19 cellular contexts compared by ENCODE assay signal in the genomic region with DNA sequence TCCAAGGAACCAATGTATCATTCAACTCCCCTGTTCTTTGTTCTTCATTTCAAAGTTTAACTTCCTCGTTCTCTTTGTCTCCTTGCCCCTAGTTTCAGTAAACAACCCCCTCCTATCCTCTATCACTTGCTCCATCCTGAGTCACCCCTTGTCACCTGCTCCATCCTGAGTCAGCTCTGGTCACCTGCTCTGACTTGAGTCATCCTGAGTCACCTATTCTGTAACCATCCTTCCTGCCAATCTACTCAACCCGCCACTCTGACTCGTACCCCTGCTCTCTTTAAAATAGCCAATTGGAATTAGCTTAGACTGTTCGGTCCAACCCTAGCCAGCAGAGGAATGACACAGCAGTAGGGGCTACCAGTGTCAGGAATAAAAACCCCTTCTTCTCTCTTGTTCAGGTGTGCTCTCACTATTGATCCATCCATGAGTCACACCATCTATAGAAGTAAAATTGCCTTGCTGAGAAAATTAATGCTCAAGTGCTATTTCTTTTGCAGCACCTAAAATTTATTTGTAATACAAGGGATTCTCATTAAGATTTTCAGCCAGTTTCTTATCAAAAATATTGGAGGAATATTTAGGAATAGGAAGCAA.
"Had no signal": no experiment of that assay in that cellular context is flagged by ENCODE, and none has a peak within 500 bp of the region (broad histone marks: within the 10 kb centered on the region; RNA-seq: fewer than 3 reads in every experiment).

No MANE protein-coding gene starts in this region.

- DNase-seq: activated CD4-positive, alpha-beta T cell treated with anti-CD3 and anti-CD28 coated beads for 4 hours; activated CD8-positive, alpha-beta memory T cell treated with anti-CD3 and anti-CD28 coated beads, Interleukin-2, amount 50 U/mL, for 4 hours; activated effector memory CD4-positive, alpha-beta T cell treated with Interleukin-2 at 50 U/mL for 16 hours; activated T-cell treated with anti-CD3 and anti-CD28 coated beads, Interleukin-2, amount 50 U/mL, for 4 hours; effector memory CD4-positive, alpha-beta T cell; foreskin fibroblast; hippocampal formation; lower lobe of right lung; stimulated activated naive CD8-positive, alpha-beta T cell treated with anti-CD3 and anti-CD28 coated beads, Interleukin-15, Interleukin-2, amounts not matched to agents 100 U/mL and 50 U/mL, for 24 hours; substantia nigra; SW 1271; tibial artery had no signal

- H3K4me3 Mint-ChIP-seq: activated naive CD4-positive, alpha-beta T cell treated with anti-CD3 and anti-CD28 coated beads, Interleukin-2, amount 50 U/mL, for 24 hours; activated T-cell treated with anti-CD3 and anti-CD28 coated beads, Interleukin-2, amount 50 U/mL, for 4 hours; dendritic cell treated with granulocyte-macrophage colony-stimulating factor and Interleukin-4, amounts not matched to agents 40 ng/mL and 50 ng/mL, for 4 days; T-helper 2 cell treated with Interferon-gamma antibody and Interleukin-4, amounts not matched to agents 5 μg/mL and 100 μg/mL, for 36 hours had no signal

- H3K4me1 ChIP-seq: lower lobe of right lung, prostate gland, right atrium auricular region, tibial artery had no signal

- H3K36me3 ChIP-seq: lower lobe of right lung, prostate gland, right atrium auricular region, tibial artery had no signal

- H3K9me3 ChIP-seq: lower lobe of right lung, prostate gland had no signal

- ATAC-seq: lower lobe of right lung; stimulated activated naive CD8-positive, alpha-beta T cell treated with anti-CD3 and anti-CD28 coated beads, Interleukin-15, Interleukin-2, amounts not matched to agents 100 U/mL and 50 U/mL, for 24 hours had no signal

- H3K27me3 Mint-ChIP-seq: activated naive CD4-positive, alpha-beta T cell treated with anti-CD3 and anti-CD28 coated beads, Interleukin-2, amount 50 U/mL, for 24 hours; dendritic cell treated with granulocyte-macrophage colony-stimulating factor and Interleukin-4, amounts not matched to agents 40 ng/mL and 50 ng/mL, for 4 days had no signal

- H3K4me1 Mint-ChIP-seq: activated naive CD4-positive, alpha-beta T cell treated with anti-CD3 and anti-CD28 coated beads, Interleukin-2, amount 50 U/mL, for 24 hours had no signal

- FAIRE-seq: islet of Langerhans, TTC549 had no signal

- H3K36me3 Mint-ChIP-seq: activated naive CD4-positive, alpha-beta T cell treated with anti-CD3 and anti-CD28 coated beads, Interleukin-2, amount 50 U/mL, for 24 hours had no signal

- H3K27ac ChIP-seq: lower lobe of right lung, prostate gland, right atrium auricular region, tibial artery had no signal

- H3K4me3 ChIP-seq: lower lobe of right lung, prostate gland, right atrium auricular region, tibial artery had no signal

- H3K27me3 ChIP-seq: right atrium auricular region, tibial artery had no signal

- H3K27ac Mint-ChIP-seq: activated naive CD4-positive, alpha-beta T cell treated with anti-CD3 and anti-CD28 coated beads, Interleukin-2, amount 50 U/mL, for 24 hours; dendritic cell treated with granulocyte-macrophage colony-stimulating factor and Interleukin-4, amounts not matched to agents 40 ng/mL and 50 ng/mL, for 4 days; T-helper 2 cell treated with Interferon-gamma antibody and Interleukin-4, amounts not matched to agents 5 μg/mL and 100 μg/mL, for 36 hours had no signal
